In the genomic region with DNA sequence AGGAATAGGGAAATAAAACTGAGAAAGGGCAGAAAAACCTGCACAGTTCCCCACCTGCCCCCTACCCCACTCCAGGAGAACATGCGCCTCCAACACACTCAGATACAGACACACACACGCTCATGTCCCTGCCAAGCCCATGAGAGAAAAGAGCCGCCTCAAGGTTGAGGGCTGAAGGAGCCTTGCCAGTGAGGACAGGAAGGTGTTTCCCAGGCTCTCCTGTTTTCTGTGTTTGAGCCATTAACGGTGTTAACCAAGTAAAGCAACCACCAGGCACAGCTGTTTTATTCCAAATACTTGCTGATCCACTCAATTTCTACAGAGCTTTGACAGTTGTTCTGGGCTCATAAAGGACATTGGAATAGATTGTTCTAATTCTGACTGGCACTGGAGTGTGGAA, we compare ENCODE assay signal across 18 cellular contexts.
DNase-seq lines count a peak whose midpoint lies in the region; ATAC-seq, FAIRE-seq and TF ChIP-seq lines count a peak whose summit lies in the region.
"Had no signal": no experiment of that assay in that cellular context is flagged by ENCODE, and none has a peak within 500 bp of the region (broad histone marks: within the 10 kb centered on the region; RNA-seq: fewer than 3 reads in every experiment).

No MANE protein-coding gene starts in this region.

- peak in 3 of 4 donors; percentile 24 to 67 (median 62) for ATAC-seq in pancreas
- ATAC-seq in gastrocnemius medialis, result no peak
- ATAC-seq: HCT116, K562 had no signal

- TF ChIP-seq CTCF in pancreas (IDR thresholded peaks at IDR 0.05), result no peak
- TF ChIP-seq CTCF in testis (IDR thresholded peaks at IDR 0.05), result no peak
- TF ChIP-seq CTCF in lower leg skin (IDR thresholded peaks at IDR 0.05), result no peak
- no peak for TF ChIP-seq CTCF in gastrocnemius medialis (IDR thresholded peaks at IDR 0.05 in 4 of 5, conservative IDR thresholded peaks at IDR 0.05 in 1 of 5)

- no peak for FAIRE-seq in pancreas (lab: Jason Lieb, UNC)
- FAIRE-seq: K562 had no signal

- TF ChIP-seq POLR2A in testis (IDR thresholded peaks at IDR 0.05) (no peak), lower leg skin (IDR thresholded peaks at IDR 0.05) (no peak), gastrocnemius medialis (IDR thresholded peaks at IDR 0.05) (no peak)

- in situ Hi-C loops in gastrocnemius medialis (cut with MboI; ENCODE audit: low sequenced_read_pairs in 4 of 4), result loop anchor here in 1 of 4 donors (25.0 kb wide), 1 partner anchor 1326 kb away; no protein-coding TSS in a partner anchor

- H3K4me3 ChIP-seq in pancreas (no peak overlapping the region), testis (no peak overlapping the region), lower leg skin (ENCODE audit: low read depth, poor library complexity, severe bottlenecking) (no peak overlapping the region), gastrocnemius medialis (no peak overlapping the region)
- H3K4me3 ChIP-seq: K562 had no signal

- H3K9me3 ChIP-seq in pancreas (no peaks in the 10 kb centered on the region), testis (no peaks in the 10 kb centered on the region), gastrocnemius medialis (no peaks in the 10 kb centered on the region)

- no peaks in the 10 kb centered on the region for H3K27me3 ChIP-seq in pancreas
- H3K27me3 ChIP-seq in testis, result no peaks in the 10 kb centered on the region
- no peaks in the 10 kb centered on the region for H3K27me3 ChIP-seq in gastrocnemius medialis

- intact Hi-C loops in pancreas (cut with DNase I), result loop anchor here in 1 of 3 donors (10.0 kb wide), 1 partner anchor 1333 kb away; no protein-coding TSS in a partner anchor
- intact Hi-C loops in testis (cut with DNase I; ENCODE audit: low total_unique reads), result no loop called here
- intact Hi-C loops in lower leg skin (cut with DNase I; ENCODE audit: low total_unique reads), result no loop called here
- intact Hi-C loops in gastrocnemius medialis (cut with DNase I; ENCODE audit: low total_unique reads), result no loop called here

- 14 to 21% methylated on average over 4 of the region's 4 CpGs for WGBS in pancreas, 2 donors
- WGBS in testis, 2 donors, result 46 to 61% methylated on average over 4 of the region's 4 CpGs
- 78 to 81% methylated on average over 4 of the region's 4 CpGs for WGBS in lower leg skin, 2 donors

- peak; percentile 49 for DNase-seq in NCI-H82 (lab: John Stamatoyannopoulos, UW)
- DNase-seq in NCI-H82 treated with DMSO at 0.1 percent for 48 hours (lab: John Stamatoyannopoulos, UW; ENCODE audit: unreplicated experiment), result no peak
- DNase-seq in medulla oblongata (ENCODE audit: extremely low spot score), result peak; percentile 9
- DNase-seq in pancreas, result peak in 1 of 6 donors; percentile 5
- peak; percentile 22 for DNase-seq in testis
- no peak for DNase-seq in activated T-cell treated with anti-CD3 and anti-CD28 coated beads for 4 hours
- no peak for DNase-seq in lower leg skin (ENCODE audit: low spot score in 2 of 2)
- no peak for DNase-seq in gastrocnemius medialis
- DNase-seq: DND-41, NCI-H1092 treated with DMSO at 0.1 percent for 48 hours, NCI-H146, NCI-H2029 treated with DMSO at 0.1 percent for 48 hours, NCI-H2171 treated with DMSO at 0.1 percent for 48 hours, NCI-H446, SHP77 had no signal

- H3K27ac ChIP-seq in pancreas (peak overlapping the region in 3 of 4 donors; percentile 13 to 19 (median 13)), testis (peak overlapping the region in 1 of 2 donors; percentile 26), gastrocnemius medialis (no peak overlapping the region)
- H3K27ac ChIP-seq: 22Rv1 had no signal

- H3K4me1 ChIP-seq in pancreas (peaks cover 0 to 8% (median 0%) of the 10 kb centered on the region in 3 donors), testis (no peaks in the 10 kb centered on the region), gastrocnemius medialis (no peaks in the 10 kb centered on the region)

- H3K36me3 ChIP-seq in pancreas (no peaks in the 10 kb centered on the region), testis (ENCODE audit: low read depth, missing control alignments) (no peaks in the 10 kb centered on the region), gastrocnemius medialis (no peaks in the 10 kb centered on the region)

Comparison
In these comparisons a context has a peak if more than half of its experiments do, and no peak if none do; other contexts are left out.
1. DNase-seq: peak in NCI-H82 (single experiment), medulla oblongata (single experiment) and testis (single experiment); none in NCI-H82 treated with DMSO at 0.1 percent for 48 hours (single experiment), activated T-cell treated with anti-CD3 and anti-CD28 coated beads for 4 hours (single experiment), lower leg skin (0 of 2) and gastrocnemius medialis (0 of 2).
2. ATAC-seq: peak in pancreas (3 of 4); none in gastrocnemius medialis (0 of 2).
3. H3K27ac ChIP-seq: peak in pancreas (3 of 4); none in gastrocnemius medialis (0 of 4).